ENCODE assay signal across 26 cellular contexts in the genomic region with DNA sequence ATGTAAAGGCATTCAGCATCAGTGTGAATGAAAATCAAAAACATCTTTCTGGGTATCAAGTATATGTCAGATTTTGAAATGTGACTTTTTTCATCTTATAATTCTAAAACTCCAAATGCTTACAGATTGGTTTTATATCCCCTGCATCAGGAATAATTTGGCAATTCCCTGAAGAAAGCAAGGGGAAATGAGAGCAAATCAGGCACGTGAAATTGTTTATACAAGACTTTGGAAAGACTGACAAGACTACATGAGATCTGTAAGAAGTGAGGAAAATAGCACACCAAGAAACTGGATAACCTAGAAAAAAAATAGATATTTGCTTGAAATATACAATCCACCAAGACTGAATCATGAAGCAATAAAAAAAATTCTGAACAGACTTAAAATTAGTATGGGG.
"Had no signal": no experiment of that assay in that cellular context is flagged by ENCODE, and none has a peak within 500 bp of the region (broad histone marks: within the 10 kb centered on the region; RNA-seq: fewer than 3 reads in every experiment).

No MANE protein-coding gene starts in this region.

- H3K4me3 Mint-ChIP-seq: activated CD8-positive, alpha-beta T cell treated with anti-CD3 and anti-CD28 coated beads for 36 hours; activated naive CD4-positive, alpha-beta T cell treated with anti-CD3 and anti-CD28 coated beads, Interleukin-2, amount 50 U/mL, for 24 hours; activated naive CD8-positive, alpha-beta T cell treated with anti-CD3 and anti-CD28 coated beads, Interleukin-2, amount 50 U/mL, for 24 hours; central memory CD8-positive, alpha-beta T cell; dendritic cell treated with granulocyte-macrophage colony-stimulating factor and Interleukin-4, amounts not matched to agents 40 ng/mL and 50 ng/mL, for 4 days; endodermal cell; nephron had no signal

- H3K4me3 ChIP-seq: heart left ventricle, left lung, lung, ovary, right lobe of liver, testis, transverse colon had no signal

- FAIRE-seq: bronchial epithelial cell had no signal

- H3K4me1 Mint-ChIP-seq: activated naive CD4-positive, alpha-beta T cell treated with anti-CD3 and anti-CD28 coated beads, Interleukin-2, amount 50 U/mL, for 24 hours; activated naive CD8-positive, alpha-beta T cell treated with anti-CD3 and anti-CD28 coated beads, Interleukin-2, amount 50 U/mL, for 24 hours; central memory CD8-positive, alpha-beta T cell; endodermal cell had no signal

- ATAC-seq: activated CD8-positive, alpha-beta T cell treated with anti-CD3 and anti-CD28 coated beads for 36 hours; activated naive CD8-positive, alpha-beta T cell treated with anti-CD3 and anti-CD28 coated beads, Interleukin-2, amount 50 U/mL, for 24 hours; esophagus mucosa; heart left ventricle; left lung; right lobe of liver had no signal

- H3K9me3 Mint-ChIP-seq: activated CD8-positive, alpha-beta T cell treated with anti-CD3 and anti-CD28 coated beads for 36 hours; activated naive CD4-positive, alpha-beta T cell treated with anti-CD3 and anti-CD28 coated beads, Interleukin-2, amount 50 U/mL, for 24 hours; activated naive CD8-positive, alpha-beta T cell treated with anti-CD3 and anti-CD28 coated beads, Interleukin-2, amount 50 U/mL, for 24 hours; activated T-helper 2 cell treated with anti-CD3 and anti-CD28 coated beads, Interferon-gamma antibody, Interleukin-2, Interleukin-4, amounts not matched to agents 10 μg/mL and 5 μg/mL and 100 μg/mL, durations not matched to agents 14 hours and 24 hours and 36 hours; central memory CD8-positive, alpha-beta T cell; dendritic cell treated with granulocyte-macrophage colony-stimulating factor and Interleukin-4, amounts not matched to agents 40 ng/mL and 50 ng/mL, for 4 days; endodermal cell; nephron had no signal

- H3K27ac ChIP-seq: ovary, right lobe of liver, testis had no signal

- H3K36me3 Mint-ChIP-seq: activated naive CD4-positive, alpha-beta T cell treated with anti-CD3 and anti-CD28 coated beads, Interleukin-2, amount 50 U/mL, for 24 hours had no signal

- H3K27ac Mint-ChIP-seq: activated CD8-positive, alpha-beta T cell treated with anti-CD3 and anti-CD28 coated beads for 36 hours; activated naive CD4-positive, alpha-beta T cell treated with anti-CD3 and anti-CD28 coated beads, Interleukin-2, amount 50 U/mL, for 24 hours; activated naive CD8-positive, alpha-beta T cell treated with anti-CD3 and anti-CD28 coated beads, Interleukin-2, amount 50 U/mL, for 24 hours; activated T-helper 2 cell treated with anti-CD3 and anti-CD28 coated beads, Interferon-gamma antibody, Interleukin-2, Interleukin-4, amounts not matched to agents 10 μg/mL and 5 μg/mL and 100 μg/mL, durations not matched to agents 14 hours and 24 hours and 36 hours; dendritic cell treated with granulocyte-macrophage colony-stimulating factor and Interleukin-4, amounts not matched to agents 40 ng/mL and 50 ng/mL, for 4 days; endodermal cell; nephron; progenitor cell of endocrine pancreas had no signal

- H3K36me3 ChIP-seq: left lung, ovary, right lobe of liver, transverse colon had no signal

- H3K4me1 ChIP-seq: left lung, right lobe of liver had no signal

- H3K27me3 Mint-ChIP-seq: activated CD8-positive, alpha-beta T cell treated with anti-CD3 and anti-CD28 coated beads for 36 hours; activated naive CD4-positive, alpha-beta T cell treated with anti-CD3 and anti-CD28 coated beads, Interleukin-2, amount 50 U/mL, for 24 hours; activated naive CD8-positive, alpha-beta T cell treated with anti-CD3 and anti-CD28 coated beads, Interleukin-2, amount 50 U/mL, for 24 hours; central memory CD8-positive, alpha-beta T cell had no signal

- DNase-seq: activated CD4-positive, alpha-beta T cell treated with anti-CD3 and anti-CD28 coated beads for 1 hour; activated CD4-positive, alpha-beta T cell treated with anti-CD3 and anti-CD28 coated beads, Interleukin-2, amount 50 U/mL, for 1 hour; activated CD8-positive, alpha-beta T cell treated with anti-CD3 and anti-CD28 coated beads for 36 hours; activated naive CD8-positive, alpha-beta T cell treated with anti-CD3 and anti-CD28 coated beads, Interleukin-2, amount 50 U/mL, for 24 hours; activated T-cell treated with anti-CD3 and anti-CD28 coated beads, Interleukin-2, amount 50 U/mL, for 48 hours; endodermal cell; heart left ventricle; kidney glomerular epithelial cell; left lung; ovary; right lobe of liver; stimulated activated CD4-positive, alpha-beta T cell treated with anti-CD3 and anti-CD28 coated beads, Interleukin-15, amount 100 ng/mL, for 24 hours; stimulated activated CD4-positive, alpha-beta T cell treated with anti-CD3 and anti-CD28 coated beads, Interleukin-2, amount 100 ng/mL, for 24 hours; stimulated activated naive CD4-positive, alpha-beta T cell treated with Interleukin-2 at 50 U/mL for 16 hours; T-helper 2 cell; testis; transverse colon had no signal

- H3K27me3 ChIP-seq: heart left ventricle, ovary, right lobe of liver, testis had no signal

- H3K9me3 ChIP-seq: heart left ventricle, left lung, ovary, right lobe of liver, testis, transverse colon had no signal
